In genomic region chrY:7272556-7273195, GRCh38 we compare ENCODE assay signal across 8 cellular contexts.
A peak's percentile ranks its signal among the peaks of the same experiment; 100 is the strongest.
DNase-seq lines count a peak whose midpoint lies in the region; ATAC-seq and TF ChIP-seq lines count a peak whose summit lies in the region.

No MANE protein-coding gene starts in this region.

- H3K9ac ChIP-seq in iPS-20b (ENCODE audit: low read depth, low read length) = peak overlapping the region; percentile 56; the same call in 1 of the 2 replicates

- 0% methylated on average over 6 of the region's 24 CpGs; no CpG with 5 or more reads in 1 of the 2 donors for WGBS in tibial nerve, 2 donors

- H3K4me1 ChIP-seq in CD8-positive, alpha-beta memory T cell (ENCODE audit: insufficient read depth, low read length) = peaks cover 5% of the 10 kb centered on the region
- H3K4me1 ChIP-seq in iPS-20b (ENCODE audit: insufficient read depth, low read length) (peaks cover 6% of the 10 kb centered on the region; the same call in 1 of the 2 replicates), tibial nerve (no peaks in the 10 kb centered on the region)

- H3K36me3 ChIP-seq in CD8-positive, alpha-beta memory T cell (ENCODE audit: insufficient read depth, low read length) = no peaks in the 10 kb centered on the region
- H3K36me3 ChIP-seq in iPS-20b (ENCODE audit: insufficient read depth, low read depth, low read length) (no peaks in the 10 kb centered on the region), tibial nerve (no peaks in the 10 kb centered on the region)

- TF ChIP-seq EP300 in tibial nerve (IDR thresholded peaks at IDR 0.05) = no peak

- peaks cover 0 to 32% (median 0%) of the 10 kb centered on the region in 3 donors for H3K4me1 Mint-ChIP-seq in CD8-positive, alpha-beta memory T cell
- peaks cover 25% of the 10 kb centered on the region for H3K4me1 Mint-ChIP-seq in activated T-cell treated with anti-CD3 and anti-CD28 coated beads, Interleukin-2, amount 50 U/mL, for 4 hours (ENCODE audit: low read depth)

- CTCF ChIA-PET in CD8-positive, alpha-beta memory T cell (lab: Charles Lee) = interaction anchor here (0.9 to 3.0 kb wide), 15 partner anchors 11 to 173 kb away, joined by 3 to 17 read pairs (median 5); no protein-coding TSS in a partner anchor

- TF ChIP-seq POLR2A in tibial nerve (IDR thresholded peaks at IDR 0.05) = no peak

- peak in 3 of 5 donors; percentile 33 to 72 (median 51) for DNase-seq in CD8-positive, alpha-beta memory T cell
- DNase-seq in activated T-cell treated with anti-CD3 and anti-CD28 coated beads, Interleukin-2, amount 50 U/mL, for 4 hours = no peak
- DNase-seq in tibial nerve (ENCODE audit: low spot score in 2 of 2) (peak; percentile 16 to 47), NAMALWA (ENCODE audit: low spot score) (no peak), NCI-H748 treated with DMSO at 0.1 percent for 48 hours (lab: John Stamatoyannopoulos, UW) (no peak), RKO (ENCODE audit: low spot score) (no peak)

- H3K4me3 Mint-ChIP-seq in CD8-positive, alpha-beta memory T cell = peak overlapping the region in 2 of 7 donors; percentile 93 to 99
- H3K4me3 Mint-ChIP-seq in activated T-cell treated with anti-CD3 and anti-CD28 coated beads, Interleukin-2, amount 50 U/mL, for 4 hours = peak overlapping the region; percentile 90

- no peaks in the 10 kb centered on the region for H3K9me3 Mint-ChIP-seq in CD8-positive, alpha-beta memory T cell
- no peaks in the 10 kb centered on the region for H3K9me3 Mint-ChIP-seq in activated T-cell treated with anti-CD3 and anti-CD28 coated beads, Interleukin-2, amount 50 U/mL, for 4 hours

- H3K4me3 ChIP-seq in CD8-positive, alpha-beta memory T cell (ENCODE audit: low read length) = peak overlapping the region; percentile 83
- H3K4me3 ChIP-seq in iPS-20b (ENCODE audit: low read length) = peak overlapping the region; percentile 72
- H3K4me3 ChIP-seq in tibial nerve = peak overlapping the region in 2 of 4 donors; percentile 62 to 73

- H3K27ac ChIP-seq in CD8-positive, alpha-beta memory T cell (ENCODE audit: low read depth, low read length) = peak overlapping the region; percentile 70
- H3K27ac ChIP-seq in iPS-20b (ENCODE audit: low read length) (no peak overlapping the region), tibial nerve (peak overlapping the region in 2 of 4 donors; percentile 82 to 89)

- H3K9me3 ChIP-seq in CD8-positive, alpha-beta memory T cell (ENCODE audit: low read length) = no peaks in the 10 kb centered on the region
- H3K9me3 ChIP-seq in iPS-20b (ENCODE audit: insufficient read depth, low read depth, low read length) = no peaks in the 10 kb centered on the region
- H3K9me3 ChIP-seq in tibial nerve = no peaks in the 10 kb centered on the region

- TF ChIP-seq CTCF in tibial nerve (IDR thresholded peaks at IDR 0.05) = peak in 1 of 5 experiments; percentile 36

- POLR2A ChIA-PET in CD8-positive, alpha-beta memory T cell (lab: Charles Lee) = interaction anchor here (0.6 to 1.4 kb wide), 6 partner anchors 10 to 173 kb away, joined by 3 to 15 read pairs (median 4); no protein-coding TSS in a partner anchor

- no peaks in the 10 kb centered on the region for H3K27me3 ChIP-seq in CD8-positive, alpha-beta memory T cell (ENCODE audit: insufficient read depth, low read length, poor library complexity, severe bottlenecking)
- H3K27me3 ChIP-seq in iPS-20b (ENCODE audit: insufficient read depth, low read length) (no peaks in the 10 kb centered on the region; the same call in 1 of the 2 replicates), tibial nerve (no peaks in the 10 kb centered on the region)

- ATAC-seq in HG03103 (IDR thresholded peaks at IDR 0.05; ENCODE audit: low read depth, unreplicated experiment) = peak; percentile 30
- ATAC-seq in activated T-cell treated with anti-CD3 and anti-CD28 coated beads, Interleukin-2, amount 50 U/mL, for 4 hours = no peak

- no peaks in the 10 kb centered on the region for H3K27me3 Mint-ChIP-seq in CD8-positive, alpha-beta memory T cell
- no peaks in the 10 kb centered on the region for H3K27me3 Mint-ChIP-seq in activated T-cell treated with anti-CD3 and anti-CD28 coated beads, Interleukin-2, amount 50 U/mL, for 4 hours (ENCODE audit: low read depth)

- peaks cover 0 to 22% (median 0%) of the 10 kb centered on the region in 3 donors for H3K36me3 Mint-ChIP-seq in CD8-positive, alpha-beta memory T cell
- peaks cover 4% of the 10 kb centered on the region for H3K36me3 Mint-ChIP-seq in activated T-cell treated with anti-CD3 and anti-CD28 coated beads, Interleukin-2, amount 50 U/mL, for 4 hours (ENCODE audit: insufficient read depth)

- H3K27ac Mint-ChIP-seq in CD8-positive, alpha-beta memory T cell = peak overlapping the region in 2 of 8 donors; percentile 95 to 99

Comparison
In these comparisons a context has a peak if more than half of its experiments do, and no peak if none do; other contexts are left out.
1. DNase-seq: peak in CD8-positive, alpha-beta memory T cell (3 of 5) and tibial nerve (2 of 2); none in activated T-cell treated with anti-CD3 and anti-CD28 coated beads, Interleukin-2, amount 50 U/mL, for 4 hours (single experiment), NAMALWA (single experiment), NCI-H748 treated with DMSO at 0.1 percent for 48 hours (single experiment) and RKO (single experiment).